ENCODE assay signal across 17 cellular contexts in genomic region chr10:28077889-28078288, GRCh38.
DNase-seq lines count a peak whose midpoint lies in the region; ATAC-seq and TF ChIP-seq lines count a peak whose summit lies in the region.
"Had no signal": no experiment of that assay in that cellular context is flagged by ENCODE, and none has a peak within 500 bp of the region (broad histone marks: within the 10 kb centered on the region; RNA-seq: fewer than 3 reads in every experiment).

No MANE protein-coding gene starts in this region.

- no peaks in the 10 kb centered on the region for H3K27me3 Mint-ChIP-seq in activated T-cell treated with anti-CD3 and anti-CD28 coated beads, Interleukin-2, amount 50 U/mL, for 72 hours (ENCODE audit: low read depth)
- H3K27me3 Mint-ChIP-seq in activated T-cell treated with anti-CD3 and anti-CD28 coated beads, Interleukin-2, amount 50 U/mL, for 24 hours, result no peaks in the 10 kb centered on the region
- H3K27me3 Mint-ChIP-seq: activated naive CD4-positive, alpha-beta T cell treated with anti-CD3 and anti-CD28 coated beads, Interleukin-2, amount 10 ng/mL, durations not matched to agents 7 days and 5 days; IgD-negative memory B cell had no signal

- H3K9me3 ChIP-seq in SJCRH30 (replicated peaks), result peaks cover 20% of the 10 kb centered on the region

- ATAC-seq in activated T-cell treated with anti-CD3 and anti-CD28 coated beads, Interleukin-2, amount 50 U/mL, for 72 hours (replicated peaks in 1 of 2), result peak; percentile 73 to 81
- ATAC-seq in stimulated activated naive CD8-positive, alpha-beta T cell treated with anti-CD3 and anti-CD28 coated beads, Interleukin-15, Interleukin-2, amounts not matched to agents 100 U/mL and 50 U/mL, for 24 hours, result peak; percentile 75
- no peak for ATAC-seq in HG03135 (IDR thresholded peaks at IDR 0.05; ENCODE audit: unreplicated experiment)

- peak overlapping the region; percentile 28 for H3K27ac ChIP-seq in SJCRH30
- H3K27ac ChIP-seq: parathyroid adenoma, tibial nerve had no signal

- no peaks in the 10 kb centered on the region for H3K9me3 Mint-ChIP-seq in activated T-cell treated with anti-CD3 and anti-CD28 coated beads, Interleukin-2, amount 50 U/mL, for 72 hours
- H3K9me3 Mint-ChIP-seq in activated T-cell treated with anti-CD3 and anti-CD28 coated beads, Interleukin-2, amount 50 U/mL, for 24 hours, result no peaks in the 10 kb centered on the region
- H3K9me3 Mint-ChIP-seq: activated naive CD4-positive, alpha-beta T cell treated with anti-CD3 and anti-CD28 coated beads, Interleukin-2, amount 10 ng/mL, durations not matched to agents 7 days and 5 days; IgD-negative memory B cell had no signal

- DNase-seq in activated T-cell treated with anti-CD3 and anti-CD28 coated beads, Interleukin-2, amount 50 U/mL, for 72 hours, result no peak
- no peak for DNase-seq in activated T-cell treated with anti-CD3 and anti-CD28 coated beads, Interleukin-2, amount 50 U/mL, for 24 hours
- peak in 1 of 2 experiments; percentile 7 for DNase-seq in SJCRH30
- peak; percentile 19 for DNase-seq in fibroblast of villous mesenchyme (ENCODE audit: low read depth)
- DNase-seq in stimulated activated naive CD8-positive, alpha-beta T cell treated with anti-CD3 and anti-CD28 coated beads, Interleukin-15, Interleukin-2, amounts not matched to agents 100 U/mL and 50 U/mL, for 24 hours, result no peak
- no peak for DNase-seq in T-helper 2 cell
- no peak for DNase-seq in putamen (ENCODE audit: low spot score)
- DNase-seq: activated naive CD4-positive, alpha-beta T cell treated with anti-CD3 and anti-CD28 coated beads, Interleukin-2, amount 10 ng/mL, durations not matched to agents 7 days and 5 days; DND-41; NCI-H1436; NCI-H524; RPMI8226 had no signal

- peaks cover 1 to 3% of the 10 kb centered on the region in 2 donors for H3K36me3 Mint-ChIP-seq in activated T-cell treated with anti-CD3 and anti-CD28 coated beads, Interleukin-2, amount 50 U/mL, for 72 hours (ENCODE audit: insufficient read depth in 2 of 2)
- peaks cover 31% of the 10 kb centered on the region for H3K36me3 Mint-ChIP-seq in activated T-cell treated with anti-CD3 and anti-CD28 coated beads, Interleukin-2, amount 50 U/mL, for 24 hours (ENCODE audit: low read depth)

- H3K4me1 ChIP-seq in SJCRH30, result peaks cover 4% of the 10 kb centered on the region; the same call in 1 of the 2 replicates
- H3K4me1 ChIP-seq: parathyroid adenoma, tibial nerve had no signal

- no peak overlapping the region for H3K4me3 ChIP-seq in SJCRH30
- no peak overlapping the region for H3K4me3 ChIP-seq in fibroblast of villous mesenchyme (ENCODE audit: low read depth, low read length)
- H3K4me3 ChIP-seq: tibial nerve had no signal

- H3K4me1 Mint-ChIP-seq in activated T-cell treated with anti-CD3 and anti-CD28 coated beads, Interleukin-2, amount 50 U/mL, for 72 hours (ENCODE audit: low read depth), result peaks cover 27% of the 10 kb centered on the region
- H3K4me1 Mint-ChIP-seq in activated T-cell treated with anti-CD3 and anti-CD28 coated beads, Interleukin-2, amount 50 U/mL, for 24 hours (ENCODE audit: low read depth), result peaks cover 4% of the 10 kb centered on the region
- H3K4me1 Mint-ChIP-seq: activated naive CD4-positive, alpha-beta T cell treated with anti-CD3 and anti-CD28 coated beads, Interleukin-2, amount 10 ng/mL, durations not matched to agents 7 days and 5 days; IgD-negative memory B cell; mesothelial cell of epicardium had no signal

- peak overlapping the region in 1 of 2 donors; percentile 29 for H3K4me3 Mint-ChIP-seq in activated T-cell treated with anti-CD3 and anti-CD28 coated beads, Interleukin-2, amount 50 U/mL, for 72 hours
- H3K4me3 Mint-ChIP-seq in activated T-cell treated with anti-CD3 and anti-CD28 coated beads, Interleukin-2, amount 50 U/mL, for 24 hours, result no peak overlapping the region
- H3K4me3 Mint-ChIP-seq: activated naive CD4-positive, alpha-beta T cell treated with anti-CD3 and anti-CD28 coated beads, Interleukin-2, amount 10 ng/mL, durations not matched to agents 7 days and 5 days; IgD-negative memory B cell; mesothelial cell of epicardium had no signal

- H3K36me3 ChIP-seq in SJCRH30, result no peaks in the 10 kb centered on the region

- TF ChIP-seq CTCF in fibroblast of villous mesenchyme (IDR thresholded peaks at IDR 0.05; ENCODE audit: insufficient read depth, low read depth, low read length), result no peak

- H3K27me3 ChIP-seq in SJCRH30, result no peaks in the 10 kb centered on the region
- H3K27me3 ChIP-seq: tibial nerve had no signal

- peak overlapping the region; percentile 24 for H3K27ac Mint-ChIP-seq in activated T-cell treated with anti-CD3 and anti-CD28 coated beads, Interleukin-2, amount 50 U/mL, for 72 hours
- no peak overlapping the region for H3K27ac Mint-ChIP-seq in activated T-cell treated with anti-CD3 and anti-CD28 coated beads, Interleukin-2, amount 50 U/mL, for 24 hours
- H3K27ac Mint-ChIP-seq: activated naive CD4-positive, alpha-beta T cell treated with anti-CD3 and anti-CD28 coated beads, Interleukin-2, amount 10 ng/mL, durations not matched to agents 7 days and 5 days; IgD-negative memory B cell; mesothelial cell of epicardium had no signal
